ENCODE assay signal across 1 cellular context in the genomic region with DNA sequence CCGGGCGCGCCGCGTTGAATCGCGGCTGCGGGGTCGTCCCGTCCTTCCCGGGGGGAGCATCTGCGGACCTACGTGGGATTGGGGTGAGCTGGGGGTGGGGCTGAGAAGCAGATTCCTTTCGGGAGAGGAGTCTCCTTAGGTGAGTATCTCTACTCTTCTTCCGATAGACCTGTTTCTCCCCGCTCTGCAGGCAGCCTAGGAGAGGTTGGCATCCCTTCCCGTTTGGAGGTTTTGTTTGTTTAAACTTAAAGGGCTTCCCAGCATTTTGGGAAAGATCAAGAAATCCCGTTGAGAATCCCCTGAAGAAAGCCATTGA.
TF ChIP-seq lines count a peak whose summit lies in the region.

No MANE protein-coding gene starts in this region.

TF ChIP-seq in GM23338, 12 proteins besides CTCF, POLR2A, EP300 and RAD21 (continued from another document):
- TF ChIP-seq, protein P1, sequence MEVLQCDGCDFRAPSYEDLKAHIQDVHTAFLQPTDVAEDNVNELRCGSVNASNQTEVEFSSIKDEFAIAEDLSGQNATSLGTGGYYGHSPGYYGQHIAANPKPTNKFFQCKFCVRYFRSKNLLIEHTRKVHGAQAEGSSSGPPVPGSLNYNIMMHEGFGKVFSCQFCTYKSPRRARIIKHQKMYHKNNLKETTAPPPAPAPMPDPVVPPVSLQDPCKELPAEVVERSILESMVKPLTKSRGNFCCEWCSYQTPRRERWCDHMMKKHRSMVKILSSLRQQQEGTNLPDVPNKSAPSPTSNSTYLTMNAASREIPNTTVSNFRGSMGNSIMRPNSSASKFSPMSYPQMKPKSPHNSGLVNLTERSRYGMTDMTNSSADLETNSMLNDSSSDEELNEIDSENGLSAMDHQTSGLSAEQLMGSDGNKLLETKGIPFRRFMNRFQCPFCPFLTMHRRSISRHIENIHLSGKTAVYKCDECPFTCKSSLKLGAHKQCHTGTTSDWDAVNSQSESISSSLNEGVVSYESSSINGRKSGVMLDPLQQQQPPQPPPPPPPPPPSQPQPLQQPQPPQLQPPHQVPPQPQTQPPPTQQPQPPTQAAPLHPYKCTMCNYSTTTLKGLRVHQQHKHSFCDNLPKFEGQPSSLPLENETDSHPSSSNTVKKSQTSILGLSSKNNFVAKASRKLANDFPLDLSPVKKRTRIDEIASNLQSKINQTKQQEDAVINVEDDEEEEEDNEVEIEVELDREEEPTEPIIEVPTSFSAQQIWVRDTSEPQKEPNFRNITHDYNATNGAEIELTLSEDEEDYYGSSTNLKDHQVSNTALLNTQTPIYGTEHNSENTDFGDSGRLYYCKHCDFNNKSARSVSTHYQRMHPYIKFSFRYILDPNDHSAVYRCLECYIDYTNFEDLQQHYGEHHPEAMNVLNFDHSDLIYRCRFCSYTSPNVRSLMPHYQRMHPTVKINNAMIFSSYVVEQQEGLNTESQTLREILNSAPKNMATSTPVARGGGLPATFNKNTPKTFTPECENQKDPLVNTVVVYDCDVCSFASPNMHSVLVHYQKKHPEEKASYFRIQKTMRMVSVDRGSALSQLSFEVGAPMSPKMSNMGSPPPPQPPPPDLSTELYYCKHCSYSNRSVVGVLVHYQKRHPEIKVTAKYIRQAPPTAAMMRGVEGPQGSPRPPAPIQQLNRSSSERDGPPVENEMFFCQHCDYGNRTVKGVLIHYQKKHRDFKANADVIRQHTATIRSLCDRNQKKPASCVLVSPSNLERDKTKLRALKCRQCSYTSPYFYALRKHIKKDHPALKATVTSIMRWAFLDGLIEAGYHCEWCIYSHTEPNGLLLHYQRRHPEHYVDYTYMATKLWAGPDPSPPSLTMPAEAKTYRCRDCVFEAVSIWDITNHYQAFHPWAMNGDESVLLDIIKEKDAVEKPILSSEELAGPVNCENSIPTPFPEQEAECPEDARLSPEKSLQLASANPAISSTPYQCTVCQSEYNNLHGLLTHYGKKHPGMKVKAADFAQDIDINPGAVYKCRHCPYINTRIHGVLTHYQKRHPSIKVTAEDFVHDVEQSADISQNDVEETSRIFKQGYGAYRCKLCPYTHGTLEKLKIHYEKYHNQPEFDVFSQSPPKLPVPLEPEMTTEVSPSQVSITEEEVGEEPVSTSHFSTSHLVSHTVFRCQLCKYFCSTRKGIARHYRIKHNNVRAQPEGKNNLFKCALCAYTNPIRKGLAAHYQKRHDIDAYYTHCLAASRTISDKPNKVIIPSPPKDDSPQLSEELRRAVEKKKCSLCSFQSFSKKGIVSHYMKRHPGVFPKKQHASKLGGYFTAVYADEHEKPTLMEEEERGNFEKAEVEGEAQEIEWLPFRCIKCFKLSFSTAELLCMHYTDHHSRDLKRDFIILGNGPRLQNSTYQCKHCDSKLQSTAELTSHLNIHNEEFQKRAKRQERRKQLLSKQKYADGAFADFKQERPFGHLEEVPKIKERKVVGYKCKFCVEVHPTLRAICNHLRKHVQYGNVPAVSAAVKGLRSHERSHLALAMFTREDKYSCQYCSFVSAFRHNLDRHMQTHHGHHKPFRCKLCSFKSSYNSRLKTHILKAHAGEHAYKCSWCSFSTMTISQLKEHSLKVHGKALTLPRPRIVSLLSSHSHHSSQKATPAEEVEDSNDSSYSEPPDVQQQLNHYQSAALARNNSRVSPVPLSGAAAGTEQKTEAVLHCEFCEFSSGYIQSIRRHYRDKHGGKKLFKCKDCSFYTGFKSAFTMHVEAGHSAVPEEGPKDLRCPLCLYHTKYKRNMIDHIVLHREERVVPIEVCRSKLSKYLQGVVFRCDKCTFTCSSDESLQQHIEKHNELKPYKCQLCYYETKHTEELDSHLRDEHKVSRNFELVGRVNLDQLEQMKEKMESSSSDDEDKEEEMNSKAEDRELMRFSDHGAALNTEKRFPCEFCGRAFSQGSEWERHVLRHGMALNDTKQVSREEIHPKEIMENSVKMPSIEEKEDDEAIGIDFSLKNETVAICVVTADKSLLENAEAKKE (CRISPR knock-in tag; IDR thresholded peaks at IDR 0.05), result no peak
TF ChIP-seq in GM23338: peak in this region for 0.
